ENCODE assay signal across 9 cellular contexts in genomic region chr1:166947398-166948043, GRCh38. TPM values are rescaled to one million over a fixed set of nuclear protein-coding genes. Genes with fewer than 3 reads are reported as not detected.
DNase-seq lines count a peak whose midpoint lies in the region; TF ChIP-seq lines count a peak whose summit lies in the region.
"Had no signal": no experiment of that assay in that cellular context is flagged by ENCODE, and none has a peak within 500 bp of the region (broad histone marks: within the 10 kb centered on the region; RNA-seq: fewer than 3 reads in every experiment).

No MANE protein-coding gene starts in this region.

- H3K4me3 ChIP-seq in endodermal cell (ENCODE audit: low read length), result peak overlapping the region; percentile 61
- H3K4me3 ChIP-seq in transverse colon, result peak overlapping the region in 2 of 4 donors; percentile 13 to 23

- in situ Hi-C loops in transverse colon (cut with MboI; ENCODE audit: low pct_ligation_motif_present in 1 of 4, low pct_unique_long_range_greater_than_20kb in 1 of 4, low sequenced_read_pairs in 3 of 4), result no loop called here

- H3K9me3 Mint-ChIP-seq in endodermal cell, result no peaks in the 10 kb centered on the region
- no peaks in the 10 kb centered on the region for H3K9me3 Mint-ChIP-seq in mesothelial cell of epicardium

- H3K4me1 ChIP-seq in endodermal cell (ENCODE audit: control insufficient read depth, insufficient read depth, low read length) (no peaks in the 10 kb centered on the region), transverse colon (peaks cover 0 to 20% (median 9%) of the 10 kb centered on the region in 4 donors)

- peaks cover 4% of the 10 kb centered on the region for H3K4me1 Mint-ChIP-seq in endodermal cell
- peaks cover 35% of the 10 kb centered on the region for H3K4me1 Mint-ChIP-seq in mesothelial cell of epicardium

- no peak for TF ChIP-seq POLR2A in transverse colon (IDR thresholded peaks at IDR 0.05)

- peak overlapping the region; percentile 40 for H3K4me3 Mint-ChIP-seq in endodermal cell
- H3K4me3 Mint-ChIP-seq in mesothelial cell of epicardium, result peak overlapping the region; percentile 63
- H3K4me3 Mint-ChIP-seq: CD4-positive, CD25-positive, alpha-beta regulatory T cell had no signal

- WGBS in endodermal cell (ENCODE audit: insufficient coverage in 1 of 2, insufficient read length in 1 of 2), 2 experiments, result 17 to 19% methylated on average over 17 to 44 of the region's 44 CpGs
- WGBS in transverse colon (ENCODE audit: low coverage in 1 of 2), 2 donors, result 8% methylated on average over 44 of the region's 44 CpGs; no CpG with 5 or more reads in 1 of the 2 donors

- no peaks in the 10 kb centered on the region for H3K36me3 ChIP-seq in endodermal cell (ENCODE audit: control insufficient read depth, insufficient read depth, low read length)
- no peaks in the 10 kb centered on the region for H3K36me3 ChIP-seq in transverse colon

- H3K27me3 ChIP-seq in endodermal cell (ENCODE audit: control insufficient read depth, insufficient read depth, low read length, poor library complexity, severe bottlenecking) (peaks cover 39% of the 10 kb centered on the region), transverse colon (peaks cover 28% of the 10 kb centered on the region)

- intact Hi-C loops in transverse colon (cut with DNase I; ENCODE audit: low total_unique reads), result no loop called here

- TF ChIP-seq CTCF in endodermal cell (conservative IDR thresholded peaks at IDR 0.05) (no peak), mesothelial cell of epicardium (IDR thresholded peaks at IDR 0.05; ENCODE audit: unreplicated experiment) (no peak), transverse colon (IDR thresholded peaks at IDR 0.05) (no peak)

- H3K9me3 ChIP-seq in endodermal cell (ENCODE audit: control insufficient read depth, low read length) (no peaks in the 10 kb centered on the region), transverse colon (no peaks in the 10 kb centered on the region)

- peak; percentile 40 to 55 for DNase-seq in NCI-H524 (lab: John Stamatoyannopoulos, UW)
- DNase-seq in NCI-H524 treated with DMSO at 0.1 percent for 48 hours (lab: John Stamatoyannopoulos, UW), result no peak
- peak; percentile 61 for DNase-seq in NCI-H2227 treated with DMSO at 0.1 percent for 48 hours (lab: John Stamatoyannopoulos, UW)
- DNase-seq in endodermal cell, result peak; percentile 78
- DNase-seq in mesothelial cell of epicardium (ENCODE audit: low spot score in 2 of 2, unreplicated experiment in 2 of 2), result peak; percentile 66 to 76
- peak; percentile 14 for DNase-seq in transverse colon
- DNase-seq in T-helper 1 cell, result no peak
- no peak for DNase-seq in SKM-1 treated with dmso at 0.1 percent for 144 hours (lab: John Stamatoyannopoulos, UW; ENCODE audit: unreplicated experiment)
- DNase-seq: CD4-positive, CD25-positive, alpha-beta regulatory T cell had no signal

- H3K9ac ChIP-seq in endodermal cell (ENCODE audit: extremely low read depth, low read length, poor library complexity, severe bottlenecking), result no peak overlapping the region

- H3K27ac Mint-ChIP-seq in endodermal cell (no peak overlapping the region), mesothelial cell of epicardium (no peak overlapping the region)
- H3K27ac Mint-ChIP-seq: CD4-positive, CD25-positive, alpha-beta regulatory T cell had no signal

- TF ChIP-seq EP300 in transverse colon (IDR thresholded peaks at IDR 0.05; ENCODE audit: low read depth), result no peak

- peaks cover 54% of the 10 kb centered on the region for H3K27me3 Mint-ChIP-seq in endodermal cell (ENCODE audit: insufficient read depth)
- peaks cover 38% of the 10 kb centered on the region for H3K27me3 Mint-ChIP-seq in mesothelial cell of epicardium (ENCODE audit: low read depth)

- H3K27ac ChIP-seq in endodermal cell (ENCODE audit: low read depth, low read length) (peak overlapping the region; percentile 97), transverse colon (no peak overlapping the region)

- H3K36me3 Mint-ChIP-seq in endodermal cell (ENCODE audit: low read depth), result no peaks in the 10 kb centered on the region
- no peaks in the 10 kb centered on the region for H3K36me3 Mint-ChIP-seq in mesothelial cell of epicardium
- H3K36me3 Mint-ChIP-seq: CD4-positive, CD25-positive, alpha-beta regulatory T cell had no signal

RNA-seq across cellular contexts. Expression of gene ILDR2, which starts 27.8 kb away (rescaled TPM):
- total RNA-seq in endodermal cell (1 to 10 TPM in 1 of 2 donors, under 1 TPM in 1; 1.00 to 1.4 TPM), mesothelial cell of epicardium (1.1 to 1.5 TPM (median 1.1 TPM) in 3 replicates), transverse colon (1 to 10 TPM; 1.1 to 5.4 (median 1.7) TPM)
- 65.4 TPM for polyA plus RNA-seq in endodermal cell (2013, experiment 1 of 2)
- 65.5 TPM for polyA plus RNA-seq in endodermal cell (2013, experiment 2 of 2)

RNA-seq across cellular contexts. Expression of gene MAEL, which starts 41.6 kb away (rescaled TPM):
- total RNA-seq in endodermal cell, result under 1 TPM in 1 of 2 donors, not detected in 1; 0.27 TPM
- polyA plus RNA-seq in endodermal cell (2013, experiment 1 of 2), result 0.85 TPM
- polyA plus RNA-seq in endodermal cell (2013, experiment 2 of 2), result 1.2 TPM
- total RNA-seq in mesothelial cell of epicardium, result not detected in 3 replicates
- not detected for total RNA-seq in transverse colon
- total RNA-seq: CD4-positive, CD25-positive, alpha-beta regulatory T cell had no signal

Comparison
In these comparisons a context has a peak if more than half of its experiments do, and no peak if none do; other contexts are left out.
1. DNase-seq: peak in NCI-H524 (2 of 2), NCI-H2227 treated with DMSO at 0.1 percent for 48 hours (single experiment), endodermal cell (single experiment), mesothelial cell of epicardium (2 of 2) and transverse colon (single experiment); none in NCI-H524 treated with DMSO at 0.1 percent for 48 hours (single experiment), T-helper 1 cell (0 of 5) and SKM-1 treated with dmso at 0.1 percent for 144 hours (single experiment).